Comparison of ENCODE assay signal across 29 cellular contexts in the genomic region with DNA sequence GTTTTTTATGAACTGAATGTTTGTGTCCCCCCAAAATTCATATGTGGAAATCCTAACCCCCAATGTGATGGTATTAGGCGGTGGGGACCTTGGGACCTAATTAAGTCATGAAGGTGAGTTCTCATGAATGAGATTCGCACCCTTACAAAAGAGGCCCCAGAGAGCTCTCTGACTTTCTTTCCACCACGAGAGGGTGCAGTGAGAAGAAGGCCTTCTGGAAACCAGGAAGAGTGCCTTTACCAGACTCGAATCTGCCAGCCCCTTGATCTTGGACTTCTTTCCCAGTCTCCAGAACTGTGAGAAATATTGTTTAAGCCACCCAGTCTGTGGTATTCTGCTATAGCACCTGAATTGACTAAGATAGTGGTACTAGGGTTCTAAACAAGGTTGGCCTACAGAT.
"Had no signal": no experiment of that assay in that cellular context is flagged by ENCODE, and none has a peak within 500 bp of the region (broad histone marks: within the 10 kb centered on the region; RNA-seq: fewer than 3 reads in every experiment).

No MANE protein-coding gene starts in this region.

- H3K36me3 ChIP-seq: esophagus squamous epithelium, heart right ventricle, left ventricle myocardium inferior, lower lobe of right lung, ovary, sigmoid colon, thyroid gland, vagina had no signal

- H3K4me3 ChIP-seq: esophagus squamous epithelium, heart right ventricle, left ventricle myocardium inferior, lower lobe of right lung, ovary, psoas muscle, sigmoid colon, stomach, thyroid gland, vagina had no signal

- H3K36me3 Mint-ChIP-seq: immature natural killer cell, natural killer cell had no signal

- H3K27ac ChIP-seq: esophagus squamous epithelium, heart right ventricle, left ventricle myocardium inferior, lower lobe of right lung, ovary, psoas muscle, sigmoid colon, stomach, thyroid gland, vagina had no signal

- DNase-seq: dermis blood vessel endothelial cell; effector memory CD4-positive, alpha-beta T cell; erythroblast; esophagus squamous epithelium; foreskin melanocyte; glutamatergic neuron; heart right ventricle; hippocampal formation; islet precursor cell; kidney glomerular epithelial cell; left colon; left ventricle myocardium inferior; lower lobe of right lung; natural killer cell; occipital lobe; ovary; posterior cingulate gyrus; psoas muscle; right cardiac atrium; sigmoid colon; stimulated activated CD4-positive, alpha-beta T cell treated with anti-CD3 and anti-CD28 coated beads, Interleukin-2, amount 100 ng/mL, for 24 hours; stimulated activated CD4-positive, alpha-beta T cell treated with anti-CD3 and anti-CD28 coated beads, Interleukin-4, amount 100 ng/mL, for 24 hours; stimulated activated naive CD4-positive, alpha-beta T cell treated with Interleukin-2 at 50 U/mL for 16 hours; stomach; thyroid gland; trophoblast cell had no signal

- H3K27ac Mint-ChIP-seq: stimulated activated effector memory CD8-positive, alpha-beta T cell treated with anti-CD3 and anti-CD28 coated beads, Interleukin-12 subunit alpha, Interleukin-12 subunit beta, amount 100 ng/mL, for 72 hours had no signal

- H3K4me3 Mint-ChIP-seq: immature natural killer cell; natural killer cell; stimulated activated effector memory CD8-positive, alpha-beta T cell treated with anti-CD3 and anti-CD28 coated beads, Interleukin-12 subunit alpha, Interleukin-12 subunit beta, amount 100 ng/mL, for 72 hours had no signal

- H3K4me1 Mint-ChIP-seq: stimulated activated effector memory CD8-positive, alpha-beta T cell treated with anti-CD3 and anti-CD28 coated beads, Interleukin-12 subunit alpha, Interleukin-12 subunit beta, amount 100 ng/mL, for 72 hours had no signal

- H3K4me1 ChIP-seq: esophagus squamous epithelium, heart right ventricle, left ventricle myocardium inferior, lower lobe of right lung, psoas muscle, sigmoid colon, stomach, thyroid gland, vagina had no signal

- H3K9me3 Mint-ChIP-seq: immature natural killer cell; natural killer cell; stimulated activated effector memory CD8-positive, alpha-beta T cell treated with anti-CD3 and anti-CD28 coated beads, Interleukin-12 subunit alpha, Interleukin-12 subunit beta, amount 100 ng/mL, for 72 hours had no signal

- H3K27me3 ChIP-seq: esophagus squamous epithelium, ovary, sigmoid colon, thyroid gland, vagina had no signal

- H3K9me3 ChIP-seq: esophagus squamous epithelium, heart right ventricle, left ventricle myocardium inferior, lower lobe of right lung, ovary, psoas muscle, sigmoid colon, stomach, thyroid gland, vagina had no signal
